In genomic region chr21:15204887-15205286, GRCh38 we compare ENCODE assay signal across 19 cellular contexts.
DNase-seq lines count a peak whose midpoint lies in the region; ATAC-seq, FAIRE-seq and TF ChIP-seq lines count a peak whose summit lies in the region.
"Had no signal": no experiment of that assay in that cellular context is flagged by ENCODE, and none has a peak within 500 bp of the region (broad histone marks: within the 10 kb centered on the region; RNA-seq: fewer than 3 reads in every experiment).

No MANE protein-coding gene starts in this region.

- peaks cover 5% of the 10 kb centered on the region for H3K9me3 Mint-ChIP-seq in nephron

- H3K27ac ChIP-seq in HEK293 (ENCODE audit: extremely low read depth, low read depth, low read length), result peak overlapping the region; percentile 74; the same call in 1 of the 2 replicates
- H3K27ac ChIP-seq in K562 (ENCODE audit: extremely low read depth, low read depth, low read length), result no peak overlapping the region
- H3K27ac ChIP-seq in left ventricle myocardium inferior (replicated peaks), result peak overlapping the region; percentile 72
- H3K27ac ChIP-seq: SJSA1 had no signal

- no peaks in the 10 kb centered on the region for H3K9me1 ChIP-seq in K562 (ENCODE audit: control insufficient read depth, insufficient read depth, low read length)

- H3K4me3 Mint-ChIP-seq in nephron, result no peak overlapping the region

- H3K4me1 Mint-ChIP-seq in nephron, result peaks cover 24% of the 10 kb centered on the region

- H3K36me3 ChIP-seq in HEK293 (ENCODE audit: control insufficient read depth in 2 of 2, insufficient read depth in 1 of 2, low read length in 2 of 2) (no peaks in the 10 kb centered on the region), K562 (ENCODE audit: control insufficient read depth, insufficient read depth, low read length) (no peaks in the 10 kb centered on the region), left ventricle myocardium inferior (no peaks in the 10 kb centered on the region), MG63 (no peaks in the 10 kb centered on the region)
- H3K36me3 ChIP-seq: SJSA1 had no signal

- H3K4me3 ChIP-seq in HEK293 (ENCODE audit: low read depth, low read length) (no peak overlapping the region), K562 (no peak overlapping the region), left ventricle myocardium inferior (no peak overlapping the region), MG63 (no peak overlapping the region)
- H3K4me3 ChIP-seq: SJSA1 had no signal

- CTCF ChIA-PET in HEK293 (lab: Yijun Ruan, JAX) (no interaction called here), K562 (lab: Yijun Ruan, JAX; ENCODE audit: low intra/inter-chr PET ratio) (no interaction called here)

- no peak overlapping the region for H3K4me2 ChIP-seq in K562 (ENCODE audit: insufficient read depth, low read length)

- no peaks in the 10 kb centered on the region for H3K79me2 ChIP-seq in K562 (ENCODE audit: control insufficient read depth, insufficient read depth, low read length)

- POLR2A ChIA-PET in HEK293 (lab: Yijun Ruan, JAX), result interaction anchor here (2.6 kb wide), 1 partner anchor 140 kb away, joined by 8 read pairs; the partner anchor contains the start of gene NRIP1
- POLR2A ChIA-PET in K562 (lab: Yijun Ruan, JAX), result no interaction called here

- BruUV-seq in K562 (replicated peaks; lab: Mats Ljungman, UMichigan), result no TSS peak

- H3K36me3 Mint-ChIP-seq in nephron (ENCODE audit: low read depth), result no peaks in the 10 kb centered on the region

- H3K9ac ChIP-seq in K562 (ENCODE audit: insufficient read depth in 1 of 2, low read depth in 2 of 2, low read length in 2 of 2), result no peak overlapping the region

- no peaks in the 10 kb centered on the region for H4K20me1 ChIP-seq in K562 (replicated peaks; ENCODE audit: control insufficient read depth, insufficient read depth, low read length)

- no peak for TF ChIP-seq POLR2A in K562 (conservative IDR thresholded peaks at IDR 0.05)

- peaks cover 24% of the 10 kb centered on the region for H3K4me1 ChIP-seq in HEK293 (ENCODE audit: control insufficient read depth, insufficient read depth, low read length)
- H3K4me1 ChIP-seq in K562 (replicated peaks in 1 of 2; ENCODE audit: control insufficient read depth in 2 of 2, insufficient read depth in 2 of 2, low read length in 2 of 2), result no peaks in the 10 kb centered on the region; a peak in 1 of 5 replicates
- H3K4me1 ChIP-seq in left ventricle myocardium inferior, result peaks cover 20% of the 10 kb centered on the region
- H3K4me1 ChIP-seq: SJSA1 had no signal

- H3K27me3 ChIP-seq in K562 (ENCODE audit: control insufficient read depth in 2 of 2, insufficient read depth in 2 of 2, low read length in 2 of 2), result peaks cover 0 to 3% of the 10 kb centered on the region in 2 experiments; a peak in 1 of 5 replicates
- no peaks in the 10 kb centered on the region for H3K27me3 ChIP-seq in left ventricle myocardium inferior (ENCODE audit: low read depth)
- H3K27me3 ChIP-seq in MG63, result no peaks in the 10 kb centered on the region
- H3K27me3 ChIP-seq: SJSA1 had no signal

- TF ChIP-seq RAD21 in K562 (CRISPR knock-in tag; conservative IDR thresholded peaks at IDR 0.05 in 1 of 2, IDR thresholded peaks at IDR 0.05 in 1 of 2), result no peak

- in situ Hi-C loops in K562 (cut with MboI), result no loop called here

- H3K27me3 Mint-ChIP-seq in nephron (ENCODE audit: low read depth), result no peaks in the 10 kb centered on the region

- no peak overlapping the region for H2AFZ ChIP-seq in K562 (ENCODE audit: low read depth, low read length)

- H3K9me3 ChIP-seq in HEK293 (ENCODE audit: control insufficient read depth, insufficient read depth, low read depth, low read length), result no peaks in the 10 kb centered on the region
- no peaks in the 10 kb centered on the region for H3K9me3 ChIP-seq in K562 (replicated peaks; ENCODE audit: control insufficient read depth, insufficient read depth, low read depth, low read length)
- H3K9me3 ChIP-seq in left ventricle myocardium inferior (replicated peaks), result no peaks in the 10 kb centered on the region
- H3K9me3 ChIP-seq in MG63, result no peaks in the 10 kb centered on the region
- H3K9me3 ChIP-seq: SJSA1 had no signal

- no peak for TF ChIP-seq EP300 in K562 (IDR thresholded peaks at IDR 0.05; ENCODE audit: low read length)

- FAIRE-seq in K562 (lab: Jason Lieb, UNC), result no peak
- FAIRE-seq: GM18507, H54 had no signal

- no peak for TF ChIP-seq CTCF in HEK293 (tag by site-specific recombination; IDR thresholded peaks at IDR 0.05)
- TF ChIP-seq CTCF in K562 (IDR thresholded peaks at IDR 0.05 in 2 of 3, conservative IDR thresholded peaks at IDR 0.05 in 1 of 3; ENCODE audit: insufficient read depth in 2 of 3, low read depth in 1 of 3, low read length in 3 of 3), result no peak
- TF ChIP-seq CTCF in left ventricle myocardium inferior (IDR thresholded peaks at IDR 0.05; ENCODE audit: borderline replicate concordance), result no peak
- TF ChIP-seq CTCF in nephron (IDR thresholded peaks at IDR 0.05; ENCODE audit: unreplicated experiment in 3 of 3), result no peak

- DNase-seq in K562 (ENCODE audit: extremely low read depth in 1 of 4, low spot score in 3 of 4), result no peak
- no peak for DNase-seq in left ventricle myocardium inferior
- DNase-seq in MG63, result no peak
- DNase-seq in DMS53 treated with DMSO at 0.1 percent for 48 hours (lab: John Stamatoyannopoulos, UW; ENCODE audit: unreplicated experiment), result no peak
- DNase-seq: DMS153, Kasumi-1, NCI-H1105 treated with DMSO at 0.1 percent for 48 hours, NCI-H146, NCI-H1930, NCI-H2107, NCI-H446, NCI-H524 treated with DMSO at 0.1 percent for 48 hours, NCI-H774 had no signal

- 8% methylated on average over 8 of the region's 8 CpGs for WGBS in K562 (ENCODE audit: insufficient coverage, low coverage, missing lambda C conversion rate)

- no peak for ATAC-seq in K562
- no peak for ATAC-seq in GM21825 (IDR thresholded peaks at IDR 0.05; ENCODE audit: unreplicated experiment)

- intact Hi-C loops in K562 (cut with micrococcal nuclease), result no loop called here
- intact Hi-C loops in left ventricle myocardium inferior (cut with micrococcal nuclease), result no loop called here

- peak overlapping the region; percentile 48 to 63 (median 62) for H3K27ac Mint-ChIP-seq in nephron

TF ChIP-seq in HEK293, 187 proteins besides CTCF, POLR2A, EP300 and RAD21 (continues in another document):
- TF ChIP-seq ZFP3 (tag by site-specific recombination; IDR thresholded peaks at IDR 0.05; ENCODE audit: low read depth), result no peak
- TF ChIP-seq IKZF3 (tag by site-specific recombination; IDR thresholded peaks at IDR 0.05), result no peak
- no peak for TF ChIP-seq ZNF76 (tag by site-specific recombination; IDR thresholded peaks at IDR 0.05; ENCODE audit: borderline replicate concordance, low read depth)
- TF ChIP-seq ZBTB1 (tag by site-specific recombination; IDR thresholded peaks at IDR 0.05), result no peak
- TF ChIP-seq GFI1B (tag by site-specific recombination; IDR thresholded peaks at IDR 0.05), result no peak
- TF ChIP-seq ZNF571 (tag by site-specific recombination; IDR thresholded peaks at IDR 0.05), result no peak
- no peak for TF ChIP-seq ZEB2 (tag by site-specific recombination; IDR thresholded peaks at IDR 0.05)
- TF ChIP-seq HOXC10 (CRISPR knock-in tag; IDR thresholded peaks at IDR 0.05), result no peak
- TF ChIP-seq ZNF791 (tag by site-specific recombination; IDR thresholded peaks at IDR 0.05), result no peak
- TF ChIP-seq ZNF391 (tag by site-specific recombination; IDR thresholded peaks at IDR 0.05; ENCODE audit: borderline replicate concordance, low read depth), result no peak
- TF ChIP-seq ZNF426 (tag by site-specific recombination; IDR thresholded peaks at IDR 0.05), result no peak
- no peak for TF ChIP-seq ZNF354C (tag by site-specific recombination; IDR thresholded peaks at IDR 0.05; ENCODE audit: borderline replicate concordance, low read depth)
- no peak for TF ChIP-seq ZNF529 (tag by site-specific recombination; IDR thresholded peaks at IDR 0.05; ENCODE audit: insufficient replicate concordance)
- TF ChIP-seq SP3 (tag by site-specific recombination; IDR thresholded peaks at IDR 0.05), result no peak

TF ChIP-seq in K562, 482 proteins besides CTCF, POLR2A, EP300 and RAD21:
- no peak for TF ChIP-seq ZNF57 (CRISPR knock-in tag; IDR thresholded peaks at IDR 0.05)
- TF ChIP-seq ESRRA (IDR thresholded peaks at IDR 0.05; ENCODE audit: borderline replicate concordance, low read depth), result peak; percentile 66
